Comparison of ENCODE assay signal across 8 cellular contexts in genomic region chr5:217475-217859, GRCh38. TPM values are rescaled to one million over a fixed set of nuclear protein-coding genes. Genes with fewer than 3 reads are reported as not detected.
DNase-seq lines count a peak whose midpoint lies in the region; ATAC-seq and TF ChIP-seq lines count a peak whose summit lies in the region.
"Not testable (repeated sequence)": the region's sequence is repeated elsewhere in the genome, so short reads cannot be mapped to it uniquely, and the experiment has no call there.

No MANE protein-coding gene starts in this region.

- not testable (repeated sequence) for H3K36me3 Mint-ChIP-seq in naive B cell

- H3K27ac Mint-ChIP-seq in naive B cell, result peak overlapping the region in 5 of 6 donors; percentile 72 to 94 (median 87)

- peaks cover 30 to 67% (median 59%) of the 10 kb centered on the region in 3 donors for H3K4me1 Mint-ChIP-seq in naive B cell

- H3K27ac ChIP-seq in angular gyrus (ENCODE audit: low read depth, low read length) (peak overlapping the region; percentile 74), gastroesophageal sphincter (peak overlapping the region; percentile 26 to 94 (median 87)), testis (peak overlapping the region; percentile 74 to 89)

- intact Hi-C loops in testis (cut with DNase I; ENCODE audit: low total_unique reads), result not testable (repeated sequence)

- not testable (repeated sequence) for H3K9me3 ChIP-seq in gastroesophageal sphincter, testis

- not testable (repeated sequence) for TF ChIP-seq CTCF in gastroesophageal sphincter (IDR thresholded peaks at IDR 0.05); testis (IDR thresholded peaks at IDR 0.05)

- TF ChIP-seq POLR2A in gastroesophageal sphincter (IDR thresholded peaks at IDR 0.05); testis (IDR thresholded peaks at IDR 0.05): not testable (repeated sequence)

- H3K4me3 ChIP-seq in gastroesophageal sphincter (peak overlapping the region; percentile 97 to 99), testis (peak overlapping the region; percentile 92 to 97)

- DNase-seq in EL, result peak; percentile 45
- peak; percentile 68 for DNase-seq in RPMI8226
- not testable (repeated sequence) for DNase-seq in naive B cell
- peak; percentile 31 for DNase-seq in testis

- peak overlapping the region; percentile 88 to 97 (median 92) for H3K4me3 Mint-ChIP-seq in naive B cell

- H3K9me3 Mint-ChIP-seq in naive B cell, result not testable (repeated sequence)

- 0 to 3% methylated on average over 4 of the region's 6 CpGs for WGBS in gastroesophageal sphincter (ENCODE audit: low coverage in 1 of 2), 2 donors
- 1 to 2% methylated on average over 6 of the region's 6 CpGs for WGBS in testis, 2 donors

- peaks cover 0 to 49% (median 5%) of the 10 kb centered on the region in 3 donors for H3K4me1 ChIP-seq in gastroesophageal sphincter
- not testable (repeated sequence) for H3K4me1 ChIP-seq in testis

- TF ChIP-seq EP300 in gastroesophageal sphincter (IDR thresholded peaks at IDR 0.05), result not testable (repeated sequence)

- peaks cover 0 to 23% of the 10 kb centered on the region in 2 donors for H3K36me3 ChIP-seq in gastroesophageal sphincter
- not testable (repeated sequence) for H3K36me3 ChIP-seq in testis (ENCODE audit: low read depth, missing control alignments)

- not testable (repeated sequence) for H3K27me3 Mint-ChIP-seq in naive B cell

- H3K27me3 ChIP-seq in gastroesophageal sphincter, testis: not testable (repeated sequence)

- ATAC-seq in GM21529 (IDR thresholded peaks at IDR 0.05; ENCODE audit: unreplicated experiment) (peak; percentile 22), HG03280 (IDR thresholded peaks at IDR 0.05; ENCODE audit: unreplicated experiment) (peak; percentile 32), gastroesophageal sphincter (peak; percentile 38), naive B cell (ENCODE audit: low read depth in 2 of 2) (peak; percentile 55 to 59)

RNA-seq across cellular contexts. Expression of gene CCDC127, which starts 0.5 kb away (rescaled TPM):
- total RNA-seq in gastroesophageal sphincter (10 to 100 TPM in 1 of 4 donors, 1 to 10 TPM in 3; 6.5 to 11.7 (median 8.2) TPM), testis (1 to 10 TPM; 6.6 to 6.7 TPM)
- polyA plus RNA-seq in naive B cell (ENCODE audit: low read depth in 6 of 6) (1 to 10 TPM; 1.7 to 5.8 (median 2.5) TPM), testis (ENCODE audit: insufficient read depth, low read depth, low replicate concordance) (6.9 TPM)

RNA-seq across cellular contexts. Expression of gene SDHA, which starts 0.7 kb away (rescaled TPM):
- total RNA-seq in gastroesophageal sphincter, result 100 to 1,000 TPM in 2 of 4 donors, 10 to 100 TPM in 2; 85.8 to 149 (median 110) TPM
- polyA plus RNA-seq in naive B cell (ENCODE audit: low read depth in 6 of 6), result 100 to 1,000 TPM; 145 to 224 (median 180) TPM
- 100 to 1,000 TPM in 1 of 2 donors, 10 to 100 TPM in 1; 96.9 to 107 TPM for total RNA-seq in testis
- 195 TPM for polyA plus RNA-seq in testis (ENCODE audit: insufficient read depth, low read depth, low replicate concordance)

RNA-seq across cellular contexts. Expression of gene LRRC14B, which starts 26.2 kb away (rescaled TPM):
- total RNA-seq in gastroesophageal sphincter (not detected), testis (under 1 TPM; 0.93 to 0.94 TPM)
- polyA plus RNA-seq in naive B cell (ENCODE audit: low read depth in 6 of 6) (not detected), testis (ENCODE audit: insufficient read depth, low read depth, low replicate concordance) (0.33 TPM)

RNA-seq across cellular contexts. Expression of gene PDCD6, which starts 54.0 kb away (rescaled TPM):
- total RNA-seq in gastroesophageal sphincter (10 to 100 TPM; 62.0 to 82.3 (median 66.8) TPM), testis (100 to 1,000 TPM; 100 to 123 TPM)
- polyA plus RNA-seq in naive B cell (ENCODE audit: low read depth in 6 of 6) (100 to 1,000 TPM; 200 to 248 (median 220) TPM), testis (ENCODE audit: insufficient read depth, low read depth, low replicate concordance) (102 TPM)
